16 cellular contexts compared by ENCODE assay signal in genomic region chrX:103453655-103454054, GRCh38.
DNase-seq lines count a peak whose midpoint lies in the region; ATAC-seq and TF ChIP-seq lines count a peak whose summit lies in the region.
"Had no signal": no experiment of that assay in that cellular context is flagged by ENCODE, and none has a peak within 500 bp of the region (broad histone marks: within the 10 kb centered on the region; RNA-seq: fewer than 3 reads in every experiment).

No MANE protein-coding gene starts in this region.

- H3K79me2 ChIP-seq in osteoblast (ENCODE audit: insufficient read depth, low read length): no peaks in the 10 kb centered on the region
- no peaks in the 10 kb centered on the region for H3K79me2 ChIP-seq in GM23338 (replicated peaks; ENCODE audit: insufficient read depth)

- H3K27ac ChIP-seq in osteoblast (ENCODE audit: low read depth, low read length) (peak overlapping the region; percentile 87), prostate gland (no peak overlapping the region), GM23338 (ENCODE audit: low read depth) (no peak overlapping the region)
- H3K27ac ChIP-seq: cardiac muscle cell, gastroesophageal sphincter, lower lobe of right lung, thyroid gland, VCaP had no signal

- peaks cover 1% of the 10 kb centered on the region for H3K27me3 Mint-ChIP-seq in GM23338 (ENCODE audit: insufficient read depth, low read depth, poor library complexity)
- no peaks in the 10 kb centered on the region for H3K27me3 Mint-ChIP-seq in activated CD4-positive, alpha-beta memory T cell treated with anti-CD3 and anti-CD28 coated beads for 36 hours

- WGBS in prostate gland: 80% methylated on average over 2 of the region's 2 CpGs

- H3K27me3 ChIP-seq in osteoblast (ENCODE audit: insufficient read depth, low read length): no peaks in the 10 kb centered on the region
- no peaks in the 10 kb centered on the region for H3K27me3 ChIP-seq in prostate gland (replicated peaks; ENCODE audit: insufficient read depth)
- no peaks in the 10 kb centered on the region for H3K27me3 ChIP-seq in GM23338 (ENCODE audit: insufficient read depth)
- H3K27me3 ChIP-seq: cardiac muscle cell, gastroesophageal sphincter, thyroid gland had no signal

- H2AFZ ChIP-seq in osteoblast (ENCODE audit: low read length) (no peak overlapping the region), GM23338 (no peak overlapping the region)
- H2AFZ ChIP-seq: PC-9 had no signal

- no peaks in the 10 kb centered on the region for H3K9me2 ChIP-seq in GM23338 (ENCODE audit: insufficient read depth)

- peak overlapping the region; percentile 26 for H3K4me2 ChIP-seq in osteoblast (ENCODE audit: insufficient read depth, low read length)
- H3K4me2 ChIP-seq in GM23338: no peak overlapping the region
- H3K4me2 ChIP-seq: PC-9 had no signal

- ATAC-seq in GM23338: no peak
- ATAC-seq: gastroesophageal sphincter, lower lobe of right lung had no signal

- CTCF ChIA-PET in activated CD4-positive, alpha-beta memory T cell treated with anti-CD3 and anti-CD28 coated beads for 36 hours (lab: Charles Lee): no interaction called here

- H3K9me3 ChIP-seq in osteoblast (ENCODE audit: low read depth, low read length): no peaks in the 10 kb centered on the region
- H3K9me3 ChIP-seq in prostate gland: no peaks in the 10 kb centered on the region
- H3K9me3 ChIP-seq: gastroesophageal sphincter, lower lobe of right lung, thyroid gland had no signal

- no peak overlapping the region for H3K4me3 Mint-ChIP-seq in GM23338
- H3K4me3 Mint-ChIP-seq in activated CD4-positive, alpha-beta memory T cell treated with anti-CD3 and anti-CD28 coated beads for 36 hours: no peak overlapping the region
- H3K4me3 Mint-ChIP-seq: activated T-cell treated with anti-CD3 and anti-CD28 coated beads, Interleukin-2, amount 50 U/mL, for 24 hours had no signal

- H3K36me3 ChIP-seq in osteoblast (ENCODE audit: insufficient read depth, low read length): no peaks in the 10 kb centered on the region
- H3K36me3 ChIP-seq in prostate gland: no peaks in the 10 kb centered on the region
- H3K36me3 ChIP-seq in GM23338 (ENCODE audit: insufficient read depth): no peaks in the 10 kb centered on the region
- H3K36me3 ChIP-seq: gastroesophageal sphincter, lower lobe of right lung, thyroid gland had no signal

- peaks cover 30% of the 10 kb centered on the region for H3K36me3 Mint-ChIP-seq in GM23338 (ENCODE audit: low read depth)
- no peaks in the 10 kb centered on the region for H3K36me3 Mint-ChIP-seq in activated CD4-positive, alpha-beta memory T cell treated with anti-CD3 and anti-CD28 coated beads for 36 hours

- TF ChIP-seq CTCF in osteoblast (IDR thresholded peaks at IDR 0.05; ENCODE audit: extremely low read depth, low read depth, low read length) (no peak), prostate gland (IDR thresholded peaks at IDR 0.05) (no peak), GM23338 (conservative IDR thresholded peaks at IDR 0.05; ENCODE audit: low read depth in 2 of 2) (no peak)

- H3K9me3 Mint-ChIP-seq in GM23338: peaks cover 2% of the 10 kb centered on the region; the same call in 1 of the 3 replicates
- no peaks in the 10 kb centered on the region for H3K9me3 Mint-ChIP-seq in activated CD4-positive, alpha-beta memory T cell treated with anti-CD3 and anti-CD28 coated beads for 36 hours
- H3K9me3 Mint-ChIP-seq: activated T-cell treated with anti-CD3 and anti-CD28 coated beads, Interleukin-2, amount 50 U/mL, for 24 hours had no signal

- no peaks in the 10 kb centered on the region for H3K4me1 Mint-ChIP-seq in GM23338
- H3K4me1 Mint-ChIP-seq in activated CD4-positive, alpha-beta memory T cell treated with anti-CD3 and anti-CD28 coated beads for 36 hours (ENCODE audit: low read depth): no peaks in the 10 kb centered on the region

- no peak for TF ChIP-seq POLR2A in prostate gland (IDR thresholded peaks at IDR 0.05)

- H3K27ac Mint-ChIP-seq in GM23338: no peak overlapping the region
- H3K27ac Mint-ChIP-seq in activated CD4-positive, alpha-beta memory T cell treated with anti-CD3 and anti-CD28 coated beads for 36 hours: no peak overlapping the region
- H3K27ac Mint-ChIP-seq: activated T-cell treated with anti-CD3 and anti-CD28 coated beads, Interleukin-2, amount 50 U/mL, for 24 hours had no signal

- DNase-seq in EL: peak; percentile 92
- peak; percentile 78 for DNase-seq in NCI-H226
- peak; percentile 85 for DNase-seq in dedifferentiated amniotic fluid mesenchymal stem cell (ENCODE audit: extremely low spot score)
- no peak for DNase-seq in osteoblast (ENCODE audit: insufficient read length, low spot score, missing footprints)
- DNase-seq in prostate gland (ENCODE audit: low spot score): no peak
- no peak for DNase-seq in GM23338 (ENCODE audit: low spot score)
- DNase-seq in activated CD4-positive, alpha-beta memory T cell treated with anti-CD3 and anti-CD28 coated beads for 36 hours: no peak
- DNase-seq: activated T-cell treated with anti-CD3 and anti-CD28 coated beads, Interleukin-2, amount 50 U/mL, for 24 hours; GDM1; lower lobe of right lung; NCI-H1092 treated with DMSO at 0.1 percent for 48 hours; thyroid gland had no signal

- POLR2A ChIA-PET in activated CD4-positive, alpha-beta memory T cell treated with anti-CD3 and anti-CD28 coated beads for 36 hours (lab: Charles Lee): no interaction called here

- H3K4me3 ChIP-seq in osteoblast (ENCODE audit: insufficient read depth, low read length) (no peak overlapping the region), prostate gland (no peak overlapping the region), GM23338 (no peak overlapping the region)
- H3K4me3 ChIP-seq: cardiac muscle cell, gastroesophageal sphincter, lower lobe of right lung, PC-9, thyroid gland had no signal

- intact Hi-C loops in prostate gland (cut with DNase I): no loop called here
- intact Hi-C loops in activated CD4-positive, alpha-beta memory T cell treated with anti-CD3 and anti-CD28 coated beads for 36 hours (cut with micrococcal nuclease): no loop called here

- H4K20me1 ChIP-seq in osteoblast (ENCODE audit: insufficient read depth, low read length) (no peaks in the 10 kb centered on the region), GM23338 (replicated peaks; ENCODE audit: insufficient read depth) (no peaks in the 10 kb centered on the region)

- H3K4me1 ChIP-seq in osteoblast (ENCODE audit: insufficient read depth, low read length): peaks cover 9% of the 10 kb centered on the region
- no peaks in the 10 kb centered on the region for H3K4me1 ChIP-seq in prostate gland (replicated peaks)
- no peaks in the 10 kb centered on the region for H3K4me1 ChIP-seq in GM23338 (ENCODE audit: insufficient read depth)
- H3K4me1 ChIP-seq: gastroesophageal sphincter, lower lobe of right lung, thyroid gland had no signal

- no peaks in the 10 kb centered on the region for H3F3A ChIP-seq in GM23338 (replicated peaks; ENCODE audit: low read depth)

TF ChIP-seq in GM23338, 12 proteins besides CTCF, POLR2A, EP300 and RAD21:
- no peak for TF ChIP-seq CREB1 (CRISPR knock-in tag; IDR thresholded peaks at IDR 0.05; ENCODE audit: low read depth)
TF ChIP-seq in GM23338: peak in this region for 0.

Comparison
In these comparisons a context has a peak if more than half of its experiments do, and no peak if none do; other contexts are left out.
1. DNase-seq: peak in EL (single experiment), NCI-H226 (single experiment) and dedifferentiated amniotic fluid mesenchymal stem cell (single experiment); none in osteoblast (single experiment), prostate gland (single experiment), GM23338 (single experiment) and activated CD4-positive, alpha-beta memory T cell treated with anti-CD3 and anti-CD28 coated beads for 36 hours (single experiment).